15 cellular contexts compared by ENCODE assay signal in the genomic region with DNA sequence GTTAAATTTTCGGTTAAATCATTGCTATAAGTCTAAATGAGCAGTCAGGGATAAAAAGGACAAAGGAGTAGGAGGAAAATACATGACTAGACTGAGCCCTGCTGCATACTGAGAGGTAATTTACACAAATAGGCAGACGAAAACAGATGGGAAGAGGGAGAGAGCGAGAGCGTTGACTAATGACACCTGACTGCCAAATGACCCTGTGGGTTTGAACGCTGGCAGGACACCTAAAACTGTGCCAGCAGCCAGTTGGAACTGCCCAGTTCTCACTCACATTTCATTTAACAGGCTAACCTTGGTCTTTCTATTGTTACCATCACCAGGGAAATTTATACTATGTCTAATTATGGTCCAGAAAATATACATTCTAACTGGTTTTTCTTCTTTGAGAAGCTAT.
DNase-seq lines count a peak whose midpoint lies in the region; FAIRE-seq and TF ChIP-seq lines count a peak whose summit lies in the region.
"Had no signal": no experiment of that assay in that cellular context is flagged by ENCODE, and none has a peak within 500 bp of the region (broad histone marks: within the 10 kb centered on the region; RNA-seq: fewer than 3 reads in every experiment).

No MANE protein-coding gene starts in this region.

- H3K36me3 ChIP-seq in cardiac muscle cell (no peaks in the 10 kb centered on the region), brain microvascular endothelial cell (replicated peaks) (no peaks in the 10 kb centered on the region)
- H3K36me3 ChIP-seq: prostate gland had no signal

- no peak for TF ChIP-seq POLR2A in GM12892 (IDR thresholded peaks at IDR 0.05; ENCODE audit: low read depth, low read length)

- peak overlapping the region; percentile 0 for H3K27ac ChIP-seq in cardiac muscle cell
- H3K27ac ChIP-seq in brain microvascular endothelial cell, result no peak overlapping the region
- H3K27ac ChIP-seq: prostate gland had no signal

- no peaks in the 10 kb centered on the region for H3K4me1 ChIP-seq in cardiac muscle cell (ENCODE audit: low read depth)
- H3K4me1 ChIP-seq: prostate gland had no signal

- in situ Hi-C loops in brain microvascular endothelial cell (cut with HindIII; ENCODE audit: low pct_ligation_motif_present, low sequenced_read_pairs), result no loop called here

- H3K27me3 ChIP-seq in cardiac muscle cell (no peaks in the 10 kb centered on the region), brain microvascular endothelial cell (replicated peaks) (no peaks in the 10 kb centered on the region)

- DNase-seq in NCI-H345 (lab: John Stamatoyannopoulos, UW) (peak; percentile 42), NCI-H345 treated with DMSO at 0.1 percent for 48 hours (lab: John Stamatoyannopoulos, UW; ENCODE audit: unreplicated experiment) (no peak), NCI-H2227 treated with DMSO at 0.1 percent for 48 hours (lab: John Stamatoyannopoulos, UW) (peak; percentile 96), cardiac muscle cell (ENCODE audit: low read depth in 1 of 2, low spot score in 1 of 2) (peak in 1 of 2 donors; percentile 1), renal cortical epithelial cell (ENCODE audit: low read depth) (peak; percentile 49), hepatic stellate cell (ENCODE audit: low spot score) (no peak), GM12892 (ENCODE audit: insufficient read length) (no peak), brain microvascular endothelial cell (no peak)
- DNase-seq: activated CD4-positive, alpha-beta memory T cell treated with anti-CD3 and anti-CD28 coated beads for 36 hours; CD4-positive, alpha-beta T cell; GDM1; IMR-90 had no signal

- TF ChIP-seq CTCF in cardiac muscle cell (IDR thresholded peaks at IDR 0.05; ENCODE audit: low read depth, low read length) (no peak), brain microvascular endothelial cell (IDR thresholded peaks at IDR 0.05; ENCODE audit: low read depth, low read length, missing control alignments) (no peak)

- no peak for FAIRE-seq in GM12892 (lab: Jason Lieb, UNC)
- FAIRE-seq: A204.1, TTC549 had no signal

- H3K4me3 ChIP-seq in cardiac muscle cell, result no peak overlapping the region
- no peak overlapping the region for H3K4me3 ChIP-seq in brain microvascular endothelial cell (ENCODE audit: low read depth, low read length)
- H3K4me3 ChIP-seq: prostate gland had no signal

- no peaks in the 10 kb centered on the region for H3K9me3 ChIP-seq in cardiac muscle cell (ENCODE audit: low read depth)
- H3K9me3 ChIP-seq: prostate gland had no signal

Comparison
In these comparisons a context has a peak if more than half of its experiments do, and no peak if none do; other contexts are left out.
1. DNase-seq: peak in NCI-H345 (single experiment), NCI-H2227 treated with DMSO at 0.1 percent for 48 hours (single experiment) and renal cortical epithelial cell (single experiment); none in NCI-H345 treated with DMSO at 0.1 percent for 48 hours (single experiment), hepatic stellate cell (single experiment), GM12892 (single experiment) and brain microvascular endothelial cell (single experiment).